8 cellular contexts compared by ENCODE assay signal in genomic region chr12:96985515-96986362, GRCh38.
A peak's percentile ranks its signal among the peaks of the same experiment; 100 is the strongest.
DNase-seq lines count a peak whose midpoint lies in the region; ATAC-seq and TF ChIP-seq lines count a peak whose summit lies in the region.

No MANE protein-coding gene starts in this region.

- H3K4me3 Mint-ChIP-seq in activated CD4-positive, alpha-beta T cell treated with anti-CD3 and anti-CD28 coated beads for 36 hours, result peak overlapping the region; percentile 52

- H3K4me3 ChIP-seq in thymus (ENCODE audit: low read length), result peak overlapping the region; percentile 13

- H3K36me3 ChIP-seq in thymus (ENCODE audit: control insufficient read depth, insufficient read depth), result no peaks in the 10 kb centered on the region

- no peak for TF ChIP-seq EP300 in Ishikawa (IDR thresholded peaks at IDR 0.05; ENCODE audit: borderline replicate concordance)

- H3K27me3 Mint-ChIP-seq in activated CD4-positive, alpha-beta T cell treated with anti-CD3 and anti-CD28 coated beads for 36 hours, result peaks cover 16% of the 10 kb centered on the region

- peaks cover 5% of the 10 kb centered on the region for H3K4me1 ChIP-seq in thymus (ENCODE audit: control insufficient read depth, insufficient read depth, low read length)

- H3K27ac ChIP-seq in thymus (ENCODE audit: low read depth), result no peak overlapping the region

- CTCF ChIA-PET in activated CD4-positive, alpha-beta T cell treated with anti-CD3 and anti-CD28 coated beads for 36 hours (lab: Charles Lee), result interaction anchor here (0.7 to 2.5 kb wide), 12 partner anchors 8 to 1605 kb away, joined by 3 to 29 read pairs (median 4); no protein-coding TSS in a partner anchor

- peak; percentile 69 for TF ChIP-seq RAD21 in Ishikawa (IDR thresholded peaks at IDR 0.05; ENCODE audit: low read depth)

- peak; percentile 79 for ATAC-seq in GM21619 (IDR thresholded peaks at IDR 0.05; ENCODE audit: unreplicated experiment)
- peak; percentile 94 for ATAC-seq in activated CD4-positive, alpha-beta T cell treated with anti-CD3 and anti-CD28 coated beads for 36 hours

- peaks cover 8% of the 10 kb centered on the region for H3K27me3 ChIP-seq in thymus (ENCODE audit: control insufficient read depth, insufficient read depth)

- no peaks in the 10 kb centered on the region for H3K36me3 Mint-ChIP-seq in activated CD4-positive, alpha-beta T cell treated with anti-CD3 and anti-CD28 coated beads for 36 hours (ENCODE audit: low read depth)

- intact Hi-C loops in activated CD4-positive, alpha-beta T cell treated with anti-CD3 and anti-CD28 coated beads for 36 hours (cut with DNase I, micrococcal nuclease), result loop anchor here (1.0 to 5.0 kb wide), 7 partner anchors 162 to 1411 kb away; no protein-coding TSS in a partner anchor

- H3K4me1 Mint-ChIP-seq in activated CD4-positive, alpha-beta T cell treated with anti-CD3 and anti-CD28 coated beads for 36 hours, result peaks cover 2% of the 10 kb centered on the region

- no peaks in the 10 kb centered on the region for H3K9me3 ChIP-seq in thymus (ENCODE audit: control insufficient read depth)

- no peak overlapping the region for H3K27ac Mint-ChIP-seq in activated CD4-positive, alpha-beta T cell treated with anti-CD3 and anti-CD28 coated beads for 36 hours

- no peaks in the 10 kb centered on the region for H3K9me3 Mint-ChIP-seq in activated CD4-positive, alpha-beta T cell treated with anti-CD3 and anti-CD28 coated beads for 36 hours (ENCODE audit: low read depth)

- DNase-seq in ELF-1 (ENCODE audit: low read depth, low spot score) (peak; percentile 63), myocyte (ENCODE audit: low read depth) (peak; percentile 7), SKM-1 (lab: John Stamatoyannopoulos, UW; ENCODE audit: unreplicated experiment) (no peak)
- DNase-seq in activated CD4-positive, alpha-beta T cell treated with anti-CD3 and anti-CD28 coated beads for 36 hours, result peak; percentile 63
- DNase-seq in effector CD4-positive, alpha-beta T cell, result peak; percentile 4

- POLR2A ChIA-PET in activated CD4-positive, alpha-beta T cell treated with anti-CD3 and anti-CD28 coated beads for 36 hours (lab: Charles Lee), result no interaction called here

- 2% methylated on average over 56 of the region's 56 CpGs for WGBS in thymus

TF ChIP-seq in Ishikawa, 13 proteins besides CTCF, POLR2A, EP300 and RAD21:
- TF ChIP-seq USF1 (IDR thresholded peaks at IDR 0.05), result no peak
- TF ChIP-seq, protein P1, sequence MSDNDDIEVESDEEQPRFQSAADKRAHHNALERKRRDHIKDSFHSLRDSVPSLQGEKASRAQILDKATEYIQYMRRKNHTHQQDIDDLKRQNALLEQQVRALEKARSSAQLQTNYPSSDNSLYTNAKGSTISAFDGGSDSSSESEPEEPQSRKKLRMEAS (IDR thresholded peaks at IDR 0.05), result no peak
- TF ChIP-seq NFIC (IDR thresholded peaks at IDR 0.05), result no peak
- TF ChIP-seq EGR1 (IDR thresholded peaks at IDR 0.05), result no peak
- no peak for TF ChIP-seq FOXM1 (IDR thresholded peaks at IDR 0.05; ENCODE audit: borderline replicate concordance, low read depth)
- no peak for TF ChIP-seq TCF12 (IDR thresholded peaks at IDR 0.05; ENCODE audit: low read depth)
- TF ChIP-seq CREB1 (IDR thresholded peaks at IDR 0.05; ENCODE audit: low read depth), result no peak
- no peak for TF ChIP-seq CEBPB (IDR thresholded peaks at IDR 0.05)
- TF ChIP-seq, protein P2, sequence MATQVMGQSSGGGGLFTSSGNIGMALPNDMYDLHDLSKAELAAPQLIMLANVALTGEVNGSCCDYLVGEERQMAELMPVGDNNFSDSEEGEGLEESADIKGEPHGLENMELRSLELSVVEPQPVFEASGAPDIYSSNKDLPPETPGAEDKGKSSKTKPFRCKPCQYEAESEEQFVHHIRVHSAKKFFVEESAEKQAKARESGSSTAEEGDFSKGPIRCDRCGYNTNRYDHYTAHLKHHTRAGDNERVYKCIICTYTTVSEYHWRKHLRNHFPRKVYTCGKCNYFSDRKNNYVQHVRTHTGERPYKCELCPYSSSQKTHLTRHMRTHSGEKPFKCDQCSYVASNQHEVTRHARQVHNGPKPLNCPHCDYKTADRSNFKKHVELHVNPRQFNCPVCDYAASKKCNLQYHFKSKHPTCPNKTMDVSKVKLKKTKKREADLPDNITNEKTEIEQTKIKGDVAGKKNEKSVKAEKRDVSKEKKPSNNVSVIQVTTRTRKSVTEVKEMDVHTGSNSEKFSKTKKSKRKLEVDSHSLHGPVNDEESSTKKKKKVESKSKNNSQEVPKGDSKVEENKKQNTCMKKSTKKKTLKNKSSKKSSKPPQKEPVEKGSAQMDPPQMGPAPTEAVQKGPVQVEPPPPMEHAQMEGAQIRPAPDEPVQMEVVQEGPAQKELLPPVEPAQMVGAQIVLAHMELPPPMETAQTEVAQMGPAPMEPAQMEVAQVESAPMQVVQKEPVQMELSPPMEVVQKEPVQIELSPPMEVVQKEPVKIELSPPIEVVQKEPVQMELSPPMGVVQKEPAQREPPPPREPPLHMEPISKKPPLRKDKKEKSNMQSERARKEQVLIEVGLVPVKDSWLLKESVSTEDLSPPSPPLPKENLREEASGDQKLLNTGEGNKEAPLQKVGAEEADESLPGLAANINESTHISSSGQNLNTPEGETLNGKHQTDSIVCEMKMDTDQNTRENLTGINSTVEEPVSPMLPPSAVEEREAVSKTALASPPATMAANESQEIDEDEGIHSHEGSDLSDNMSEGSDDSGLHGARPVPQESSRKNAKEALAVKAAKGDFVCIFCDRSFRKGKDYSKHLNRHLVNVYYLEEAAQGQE (IDR thresholded peaks at IDR 0.05; ENCODE audit: low read depth), result no peak
- no peak for TF ChIP-seq YY1 (IDR thresholded peaks at IDR 0.05; ENCODE audit: low read depth)
- no peak for TF ChIP-seq TAF1 (IDR thresholded peaks at IDR 0.05; ENCODE audit: low read depth)
- no peak for TF ChIP-seq ZBTB7A (IDR thresholded peaks at IDR 0.05; ENCODE audit: low read depth)
- TF ChIP-seq TEAD4 (IDR thresholded peaks at IDR 0.05), result no peak
TF ChIP-seq in Ishikawa: peak in this region for 0.
